ENCODE assay signal across 31 cellular contexts in genomic region chr7:23586159-23586558, GRCh38.
"Had no signal": no experiment of that assay in that cellular context is flagged by ENCODE, and none has a peak within 500 bp of the region (broad histone marks: within the 10 kb centered on the region; RNA-seq: fewer than 3 reads in every experiment).

No MANE protein-coding gene starts in this region.

- DNase-seq: naive thymus-derived CD4-positive, alpha-beta T cell; natural killer cell; nucleus accumbens; posterior cingulate gyrus; psoas muscle; right cardiac atrium; right lobe of liver; sigmoid colon; small intestine; stimulated activated CD4-positive, alpha-beta T cell treated with anti-CD3 and anti-CD28 coated beads, Interleukin-15, amount 100 ng/mL, for 24 hours; stimulated activated CD4-positive, alpha-beta T cell treated with anti-CD3 and anti-CD28 coated beads, Interleukin-2, amount 100 ng/mL, for 24 hours; stimulated activated CD4-positive, alpha-beta T cell treated with anti-CD3 and anti-CD28 coated beads, Interleukin-2, amount 100 ng/mL, for 48 hours; stimulated activated CD4-positive, alpha-beta T cell treated with anti-CD3 and anti-CD28 coated beads, Interleukin-4, amount 100 ng/mL, for 24 hours; stimulated activated CD8-positive, alpha-beta memory T cell treated with anti-CD3 and anti-CD28 coated beads, Interleukin-4, amount 100 ng/mL, for 48 hours; stimulated activated naive CD4-positive, alpha-beta T cell; stimulated activated naive CD8-positive, alpha-beta T cell treated with anti-CD3 and anti-CD28 coated beads, Interleukin-15, amount 100 ng/mL, for 72 hours; stimulated activated naive CD8-positive, alpha-beta T cell treated with anti-CD3 and anti-CD28 coated beads, Interleukin-15, Interleukin-2, amounts not matched to agents 100 U/mL and 50 U/mL, for 24 hours; substantia nigra; thyroid gland; trophoblast cell had no signal

- H3K4me1 ChIP-seq: neural progenitor cell, parathyroid adenoma, psoas muscle, right lobe of liver, sigmoid colon, suprapubic skin, thyroid gland, tibial nerve, upper lobe of left lung, vagina had no signal

- H3K4me2 ChIP-seq: neural progenitor cell had no signal

- H3K27me3 ChIP-seq: neural progenitor cell, neutrophil, right lobe of liver, sigmoid colon, suprapubic skin, thyroid gland, tibial nerve, upper lobe of left lung, vagina had no signal

- H3K27ac Mint-ChIP-seq: naive thymus-derived CD4-positive, alpha-beta T cell; natural killer cell; nephron; neural progenitor cell; progenitor cell of endocrine pancreas; stimulated activated memory B cell treated with anti-CD40 and anti-IgM and Interleukin-4, amounts not matched to agents 10 μg/mL and 1 μg/mL and 100 μg/mL, for 72 hours; stimulated activated naive CD8-positive, alpha-beta T cell treated with anti-CD3 and anti-CD28 coated beads, Interleukin-15, amount 100 ng/mL, for 72 hours had no signal

- H3K36me3 Mint-ChIP-seq: natural killer cell; neural progenitor cell; stimulated activated memory B cell treated with anti-CD40 and anti-IgM and Interleukin-4, amounts not matched to agents 10 μg/mL and 1 μg/mL and 100 μg/mL, for 72 hours had no signal

- H3K4me1 Mint-ChIP-seq: naive thymus-derived CD4-positive, alpha-beta T cell; natural killer cell; nephron; neural progenitor cell; stimulated activated naive CD8-positive, alpha-beta T cell treated with anti-CD3 and anti-CD28 coated beads, Interleukin-15, amount 100 ng/mL, for 72 hours had no signal

- H2AFZ ChIP-seq: neural progenitor cell, parathyroid adenoma had no signal

- H3K27ac ChIP-seq: neural progenitor cell, neutrophil, parathyroid adenoma, psoas muscle, right lobe of liver, sigmoid colon, suprapubic skin, thoracic aorta, thyroid gland, tibial nerve, upper lobe of left lung, vagina had no signal

- H3K36me3 ChIP-seq: neural progenitor cell, neutrophil, right lobe of liver, sigmoid colon, suprapubic skin, thoracic aorta, thyroid gland, tibial nerve, upper lobe of left lung, vagina had no signal

- H3K27me3 Mint-ChIP-seq: naive thymus-derived CD4-positive, alpha-beta T cell; progenitor cell of endocrine pancreas; stimulated activated memory B cell treated with anti-CD40 and anti-IgM and Interleukin-4, amounts not matched to agents 10 μg/mL and 1 μg/mL and 100 μg/mL, for 72 hours; stimulated activated naive CD8-positive, alpha-beta T cell treated with anti-CD3 and anti-CD28 coated beads, Interleukin-15, amount 100 ng/mL, for 72 hours had no signal

- H3K4me3 ChIP-seq: neural progenitor cell, psoas muscle, right lobe of liver, sigmoid colon, suprapubic skin, thoracic aorta, thyroid gland, tibial nerve, upper lobe of left lung, vagina had no signal

- FAIRE-seq: small intestine had no signal

- H3K9me3 ChIP-seq: neutrophil, psoas muscle, right lobe of liver, sigmoid colon, suprapubic skin, thoracic aorta, thyroid gland, tibial nerve, upper lobe of left lung, vagina had no signal

- H3K79me2 ChIP-seq: parathyroid adenoma had no signal

- H3K9ac ChIP-seq: neural progenitor cell, parathyroid adenoma had no signal

- H3K9me3 Mint-ChIP-seq: natural killer cell; nephron; neural progenitor cell; stimulated activated memory B cell treated with anti-CD40 and anti-IgM and Interleukin-4, amounts not matched to agents 10 μg/mL and 1 μg/mL and 100 μg/mL, for 72 hours; stimulated activated naive CD8-positive, alpha-beta T cell treated with anti-CD3 and anti-CD28 coated beads, Interleukin-15, amount 100 ng/mL, for 72 hours had no signal

- H3K4me3 Mint-ChIP-seq: naive thymus-derived CD4-positive, alpha-beta T cell; natural killer cell; nephron; neural progenitor cell; stimulated activated memory B cell treated with anti-CD40 and anti-IgM and Interleukin-4, amounts not matched to agents 10 μg/mL and 1 μg/mL and 100 μg/mL, for 72 hours; stimulated activated naive CD8-positive, alpha-beta T cell treated with anti-CD3 and anti-CD28 coated beads, Interleukin-15, amount 100 ng/mL, for 72 hours had no signal

- ATAC-seq: naive thymus-derived CD4-positive, alpha-beta T cell; natural killer cell; psoas muscle; right cardiac atrium; stimulated activated memory B cell treated with anti-CD40 and anti-IgM and Interleukin-4, amounts not matched to agents 10 μg/mL and 1 μg/mL and 100 μg/mL, for 72 hours; stimulated activated naive CD8-positive, alpha-beta T cell treated with anti-CD3 and anti-CD28 coated beads, Interleukin-15, amount 100 ng/mL, for 72 hours; stimulated activated naive CD8-positive, alpha-beta T cell treated with anti-CD3 and anti-CD28 coated beads, Interleukin-15, Interleukin-2, amounts not matched to agents 100 U/mL and 50 U/mL, for 24 hours had no signal
